ENCODE assay signal across 15 cellular contexts in genomic region chr7:126449621-126450268, GRCh38.
A peak's percentile ranks its signal among the peaks of the same experiment; 100 is the strongest.
DNase-seq lines count a peak whose midpoint lies in the region; ATAC-seq lines count a peak whose summit lies in the region.
"Had no signal": no experiment of that assay in that cellular context is flagged by ENCODE, and none has a peak within 500 bp of the region (broad histone marks: within the 10 kb centered on the region; RNA-seq: fewer than 3 reads in every experiment).

No MANE protein-coding gene starts in this region.

- peak overlapping the region; percentile 13; the same call in 1 of the 2 replicates for H3K4me3 ChIP-seq in GM08714 (ENCODE audit: low read length)
- H3K4me3 ChIP-seq: gastroesophageal sphincter, lower lobe of right lung, prostate gland, SJSA1, thoracic aorta had no signal

- ATAC-seq in GM19452 (IDR thresholded peaks at IDR 0.05; ENCODE audit: unreplicated experiment) (peak; percentile 14), HG02938 (IDR thresholded peaks at IDR 0.05; ENCODE audit: unreplicated experiment) (peak; percentile 6)
- no peak for ATAC-seq in activated T-cell treated with anti-CD3 and anti-CD28 coated beads, Interleukin-2, amount 50 U/mL, for 72 hours (replicated peaks in 1 of 2)
- ATAC-seq: gastroesophageal sphincter, lower lobe of right lung had no signal

- H3K9me3 Mint-ChIP-seq in activated T-cell treated with anti-CD3 and anti-CD28 coated beads, Interleukin-2, amount 50 U/mL, for 72 hours = peaks cover 4 to 5% of the 10 kb centered on the region in 2 donors

- DNase-seq in NAMALWA (ENCODE audit: low spot score) = peak; percentile 13
- no peak for DNase-seq in GM03348 (ENCODE audit: low spot score)
- no peak for DNase-seq in NCI-H524 treated with DMSO at 0.1 percent for 48 hours (lab: John Stamatoyannopoulos, UW)
- no peak for DNase-seq in activated T-cell treated with anti-CD3 and anti-CD28 coated beads, Interleukin-2, amount 50 U/mL, for 72 hours
- no peak for DNase-seq in NCI-H748 (lab: John Stamatoyannopoulos, UW; ENCODE audit: unreplicated experiment)
- DNase-seq: activated CD4-positive, alpha-beta T cell treated with anti-CD3 and anti-CD28 coated beads for 4 hours; lower lobe of right lung had no signal

- H3K27ac Mint-ChIP-seq in activated T-cell treated with anti-CD3 and anti-CD28 coated beads, Interleukin-2, amount 50 U/mL, for 72 hours = no peak overlapping the region
- H3K27ac Mint-ChIP-seq: activated naive CD4-positive, alpha-beta T cell treated with anti-CD3 and anti-CD28 coated beads, Interleukin-2, amount 50 U/mL, for 24 hours had no signal

- no peak overlapping the region for H3K4me3 Mint-ChIP-seq in activated T-cell treated with anti-CD3 and anti-CD28 coated beads, Interleukin-2, amount 50 U/mL, for 72 hours
- H3K4me3 Mint-ChIP-seq: activated naive CD4-positive, alpha-beta T cell treated with anti-CD3 and anti-CD28 coated beads, Interleukin-2, amount 50 U/mL, for 24 hours had no signal

- H3K36me3 Mint-ChIP-seq in activated T-cell treated with anti-CD3 and anti-CD28 coated beads, Interleukin-2, amount 50 U/mL, for 72 hours (ENCODE audit: insufficient read depth in 2 of 2) = no peaks in the 10 kb centered on the region
- H3K36me3 Mint-ChIP-seq: activated naive CD4-positive, alpha-beta T cell treated with anti-CD3 and anti-CD28 coated beads, Interleukin-2, amount 50 U/mL, for 24 hours had no signal

- H3K27me3 Mint-ChIP-seq in activated T-cell treated with anti-CD3 and anti-CD28 coated beads, Interleukin-2, amount 50 U/mL, for 72 hours (ENCODE audit: low read depth) = no peaks in the 10 kb centered on the region
- H3K27me3 Mint-ChIP-seq: activated naive CD4-positive, alpha-beta T cell treated with anti-CD3 and anti-CD28 coated beads, Interleukin-2, amount 50 U/mL, for 24 hours had no signal

- no peaks in the 10 kb centered on the region for H3K4me1 Mint-ChIP-seq in activated T-cell treated with anti-CD3 and anti-CD28 coated beads, Interleukin-2, amount 50 U/mL, for 72 hours (ENCODE audit: low read depth)
- H3K4me1 Mint-ChIP-seq: activated naive CD4-positive, alpha-beta T cell treated with anti-CD3 and anti-CD28 coated beads, Interleukin-2, amount 50 U/mL, for 24 hours had no signal

Comparison
In these comparisons a context has a peak if more than half of its experiments do, and no peak if none do; other contexts are left out.
1. ATAC-seq: peak in GM19452 (single experiment) and HG02938 (single experiment); none in activated T-cell treated with anti-CD3 and anti-CD28 coated beads, Interleukin-2, amount 50 U/mL, for 72 hours (0 of 2).